In genomic region chr2:169222665-169223064, GRCh38 we compare ENCODE assay signal across 16 cellular contexts.
DNase-seq lines count a peak whose midpoint lies in the region; ATAC-seq, FAIRE-seq and TF ChIP-seq lines count a peak whose summit lies in the region.
"Had no signal": no experiment of that assay in that cellular context is flagged by ENCODE, and none has a peak within 500 bp of the region (broad histone marks: within the 10 kb centered on the region; RNA-seq: fewer than 3 reads in every experiment).

No MANE protein-coding gene starts in this region.

- POLR2A ChIA-PET in activated CD8-positive, alpha-beta T cell treated with anti-CD3 and anti-CD28 coated beads, Interleukin-2, amount 10 ng/mL, durations not matched to agents 7 days and 5 days (lab: Charles Lee), result no interaction called here

- no peak for TF ChIP-seq EP300 in esophagus muscularis mucosa (IDR thresholded peaks at IDR 0.05)

- peaks cover 9% of the 10 kb centered on the region for H3K4me1 Mint-ChIP-seq in activated CD8-positive, alpha-beta T cell treated with anti-CD3 and anti-CD28 coated beads, Interleukin-2, amount 10 ng/mL, durations not matched to agents 7 days and 5 days (ENCODE audit: low read depth)

- DNase-seq in activated CD8-positive, alpha-beta T cell treated with anti-CD3 and anti-CD28 coated beads, Interleukin-2, amount 10 ng/mL, durations not matched to agents 7 days and 5 days, result no peak
- DNase-seq in foreskin melanocyte (no peak), testis (no peak), esophagus muscularis mucosa (ENCODE audit: extremely low spot score) (no peak), kidney (no peak)
- DNase-seq: anterior cingulate cortex, GF-D8, GM23248, mesendoderm, NCI-H1417 treated with DMSO at 0.1 percent for 48 hours, psoas muscle, transverse colon had no signal

- CTCF ChIA-PET in activated CD8-positive, alpha-beta T cell treated with anti-CD3 and anti-CD28 coated beads, Interleukin-2, amount 10 ng/mL, durations not matched to agents 7 days and 5 days (lab: Charles Lee), result interaction anchor here (1.4 to 3.8 kb wide), 3 partner anchors 11 to 275 kb away, joined by 4 to 22 read pairs (median 5); no protein-coding TSS in a partner anchor

- H3K27ac Mint-ChIP-seq in activated CD8-positive, alpha-beta T cell treated with anti-CD3 and anti-CD28 coated beads, Interleukin-2, amount 10 ng/mL, durations not matched to agents 7 days and 5 days, result no peak overlapping the region

- no peaks in the 10 kb centered on the region for H3K36me3 ChIP-seq in testis (ENCODE audit: low read depth, missing control alignments)
- no peaks in the 10 kb centered on the region for H3K36me3 ChIP-seq in esophagus muscularis mucosa
- H3K36me3 ChIP-seq in kidney (ENCODE audit: control insufficient read depth in 1 of 2, insufficient read depth in 2 of 2, low read length in 2 of 2), result peaks cover 7 to 49% of the 10 kb centered on the region in 2 donors
- H3K36me3 ChIP-seq: BLaER1 treated with 17β-estradiol and CSF1 and Interleukin-3, amounts not matched to agents 10 nM and 100 nM; transverse colon had no signal

- H3K4me1 ChIP-seq in testis (no peaks in the 10 kb centered on the region), esophagus muscularis mucosa (no peaks in the 10 kb centered on the region), kidney (ENCODE audit: control insufficient read depth in 1 of 2, insufficient read depth in 1 of 2, low read depth in 1 of 2, low read length in 2 of 2) (no peaks in the 10 kb centered on the region)
- H3K4me1 ChIP-seq: psoas muscle, transverse colon had no signal

- H3K9me3 Mint-ChIP-seq in activated CD8-positive, alpha-beta T cell treated with anti-CD3 and anti-CD28 coated beads, Interleukin-2, amount 10 ng/mL, durations not matched to agents 7 days and 5 days (ENCODE audit: insufficient read depth), result no peaks in the 10 kb centered on the region

- H3K9me3 ChIP-seq in testis, result no peaks in the 10 kb centered on the region
- no peaks in the 10 kb centered on the region for H3K9me3 ChIP-seq in esophagus muscularis mucosa
- H3K9me3 ChIP-seq in kidney (ENCODE audit: control insufficient read depth in 1 of 2, low read length in 2 of 2), result no peaks in the 10 kb centered on the region
- H3K9me3 ChIP-seq: BLaER1 treated with 17β-estradiol and CSF1 and Interleukin-3, amounts not matched to agents 10 nM and 100 nM; psoas muscle; transverse colon had no signal

- H3K36me3 Mint-ChIP-seq in activated CD8-positive, alpha-beta T cell treated with anti-CD3 and anti-CD28 coated beads, Interleukin-2, amount 10 ng/mL, durations not matched to agents 7 days and 5 days (ENCODE audit: low read depth), result no peaks in the 10 kb centered on the region

- H3K27ac ChIP-seq in testis (no peak overlapping the region), esophagus muscularis mucosa (replicated peaks in 1 of 4) (no peak overlapping the region), kidney (ENCODE audit: low read depth in 2 of 2, low read length in 2 of 2) (no peak overlapping the region)
- H3K27ac ChIP-seq: BLaER1 treated with 17β-estradiol and CSF1 and Interleukin-3, amounts not matched to agents 10 nM and 100 nM; GM23248; psoas muscle; transverse colon had no signal

- H3K4me3 ChIP-seq in testis (no peak overlapping the region), esophagus muscularis mucosa (no peak overlapping the region), kidney (ENCODE audit: low read length in 2 of 2) (no peak overlapping the region)
- H3K4me3 ChIP-seq: BLaER1 treated with 17β-estradiol and CSF1 and Interleukin-3, amounts not matched to agents 10 nM and 100 nM; GM23248; psoas muscle; transverse colon had no signal

- no peak for FAIRE-seq in kidney (lab: Jason Lieb, UNC)

- H3K9ac ChIP-seq in kidney (ENCODE audit: low read length in 2 of 2), result no peak overlapping the region
- H3K9ac ChIP-seq: BLaER1 treated with 17β-estradiol and CSF1 and Interleukin-3, amounts not matched to agents 10 nM and 100 nM; GM23248 had no signal

- WGBS in testis, 2 donors, result 78 to 82% methylated on average over 3 of the region's 3 CpGs
- WGBS in esophagus muscularis mucosa, result 38% methylated on average over 3 of the region's 3 CpGs

- H3K27me3 Mint-ChIP-seq in activated CD8-positive, alpha-beta T cell treated with anti-CD3 and anti-CD28 coated beads, Interleukin-2, amount 10 ng/mL, durations not matched to agents 7 days and 5 days (ENCODE audit: low read depth), result peaks cover 2% of the 10 kb centered on the region

- intact Hi-C loops in testis (cut with DNase I; ENCODE audit: low total_unique reads) (no loop called here), esophagus muscularis mucosa (cut with DNase I) (no loop called here), kidney (cut with DNase I) (no loop called here)

- H3K4me3 Mint-ChIP-seq in activated CD8-positive, alpha-beta T cell treated with anti-CD3 and anti-CD28 coated beads, Interleukin-2, amount 10 ng/mL, durations not matched to agents 7 days and 5 days, result no peak overlapping the region

- ATAC-seq in GM18498 (IDR thresholded peaks at IDR 0.05; ENCODE audit: unreplicated experiment), result peak; percentile 67
- ATAC-seq in GM19455 (IDR thresholded peaks at IDR 0.05; ENCODE audit: unreplicated experiment), result peak; percentile 79
- peak; percentile 61 for ATAC-seq in HG03097 (IDR thresholded peaks at IDR 0.05; ENCODE audit: low FRiP score, unreplicated experiment)
- ATAC-seq in activated CD8-positive, alpha-beta T cell treated with anti-CD3 and anti-CD28 coated beads, Interleukin-2, amount 10 ng/mL, durations not matched to agents 7 days and 5 days, result peak; percentile 71
- ATAC-seq: psoas muscle had no signal

- H3K27me3 ChIP-seq in testis, result no peaks in the 10 kb centered on the region
- H3K27me3 ChIP-seq in esophagus muscularis mucosa, result no peaks in the 10 kb centered on the region
- H3K27me3 ChIP-seq: BLaER1 treated with 17β-estradiol and CSF1 and Interleukin-3, amounts not matched to agents 10 nM and 100 nM; transverse colon had no signal

- TF ChIP-seq POLR2A in testis (IDR thresholded peaks at IDR 0.05) (no peak), esophagus muscularis mucosa (IDR thresholded peaks at IDR 0.05; ENCODE audit: low read depth) (no peak)

- TF ChIP-seq CTCF in testis (IDR thresholded peaks at IDR 0.05) (no peak), esophagus muscularis mucosa (IDR thresholded peaks at IDR 0.05) (no peak), kidney (IDR thresholded peaks at IDR 0.05; ENCODE audit: borderline replicate concordance, extremely low read depth, insufficient read depth) (no peak)
